Comparison of ENCODE assay signal across 1 cellular context in genomic region chr10:34815174-34816066, GRCh38.
TF ChIP-seq lines count a peak whose summit lies in the region.

Gene PARD3 (minus strand): TSS chr10:34815296. CDS start chr10:34814995, 301 bp downstream.

TF ChIP-seq in H1, 55 proteins besides CTCF, POLR2A, EP300 and RAD21:
- TF ChIP-seq EGR1 (IDR thresholded peaks at IDR 0.05; ENCODE audit: borderline replicate concordance, low read depth, low read length) (no peak), FOSL1 (IDR thresholded peaks at IDR 0.05; ENCODE audit: insufficient read depth, low read depth, low read length) (no peak), PHF8 (conservative IDR thresholded peaks at IDR 0.05; ENCODE audit: low read depth, low read length) (peak; percentile 3; the same call in 1 of the 2 replicates), SIN3A (conservative IDR thresholded peaks at IDR 0.05 in 1 of 2, IDR thresholded peaks at IDR 0.05 in 1 of 2; ENCODE audit: low read depth in 1 of 2, low read length in 2 of 2) (0 out of 4 replicates have a peak, but pooled peaks of 1 of the 2 experiments have one; percentile 7), SP2 (IDR thresholded peaks at IDR 0.05; ENCODE audit: low read length) (no peak), KDM4A (IDR thresholded peaks at IDR 0.05; ENCODE audit: low read depth, low read length, severe bottlenecking) (peak; percentile 80), KDM1A (IDR thresholded peaks at IDR 0.05; ENCODE audit: borderline replicate concordance, low read length) (no peak), MAX (IDR thresholded peaks at IDR 0.05) (peak; percentile 68; the same call in 1 of the 2 replicates), YY1 (IDR thresholded peaks at IDR 0.05; ENCODE audit: low read depth, low read length) (no peak), RFX5 (IDR thresholded peaks at IDR 0.05; ENCODE audit: borderline replicate concordance, low read depth, low read length) (no peak), CHD7 (IDR thresholded peaks at IDR 0.05; ENCODE audit: insufficient replicate concordance, low read length) (no peak), ZNF274 (IDR thresholded peaks at IDR 0.05; ENCODE audit: borderline replicate concordance, extremely low read depth, low read length) (no peak), RBBP5 (IDR thresholded peaks at IDR 0.05; ENCODE audit: borderline replicate concordance, low read depth, low read length) (peak; percentile 30; the same call in 1 of the 2 replicates), JUN (IDR thresholded peaks at IDR 0.05; ENCODE audit: low read depth, low read length) (no peak), POU5F1 (IDR thresholded peaks at IDR 0.05; ENCODE audit: low read depth, low read length) (no peak), GTF2F1 (IDR thresholded peaks at IDR 0.05; ENCODE audit: borderline replicate concordance, low read depth, low read length) (no peak), TAF7 (optimal IDR thresholded peaks at IDR 0.05; ENCODE audit: borderline replicate concordance, low read depth, low read length) (no peak), CEBPB (IDR thresholded peaks at IDR 0.05; ENCODE audit: low read depth, low read length) (no peak), ASH2L (IDR thresholded peaks at IDR 0.05; ENCODE audit: low read length) (no peak), SP4 (IDR thresholded peaks at IDR 0.05; ENCODE audit: low read length) (no peak), NRF1 (IDR thresholded peaks at IDR 0.05; ENCODE audit: low read depth, low read length) (no peak), CBX5 (IDR thresholded peaks at IDR 0.05; ENCODE audit: low read depth, low read length) (no peak), CBX8 (IDR thresholded peaks at IDR 0.05; ENCODE audit: borderline replicate concordance, low read depth, low read length) (no peak), SAP30 (IDR thresholded peaks at IDR 0.05; ENCODE audit: insufficient read depth, insufficient replicate concordance, low read length) (no peak), TEAD4 (IDR thresholded peaks at IDR 0.05; ENCODE audit: low read depth, low read length) (no peak)
